Comparison of ENCODE assay signal across 10 cellular contexts in genomic region chr12:94488449-94488848, GRCh38. TPM values are rescaled to one million over a fixed set of nuclear protein-coding genes. Genes with fewer than 3 reads are reported as not detected.
DNase-seq lines count a peak whose midpoint lies in the region; ATAC-seq and TF ChIP-seq lines count a peak whose summit lies in the region.
"Had no signal": no experiment of that assay in that cellular context is flagged by ENCODE, and none has a peak within 500 bp of the region (broad histone marks: within the 10 kb centered on the region; RNA-seq: fewer than 3 reads in every experiment).

No MANE protein-coding gene starts in this region.

- H3K4me3 Mint-ChIP-seq in IgD-negative memory B cell: peak overlapping the region in 2 of 4 donors; percentile 4 to 30

- peaks cover 0 to 11% of the 10 kb centered on the region in 2 donors for H3K4me1 ChIP-seq in neuronal stem cell (ENCODE audit: control insufficient read depth in 2 of 2, insufficient read depth in 1 of 2, low read depth in 1 of 2, low read length in 2 of 2)
- no peaks in the 10 kb centered on the region for H3K4me1 ChIP-seq in A673 (ENCODE audit: insufficient read depth, low read length, poor library complexity, severe bottlenecking)
- H3K4me1 ChIP-seq: SJSA1 had no signal

- H3K4me1 Mint-ChIP-seq in IgD-negative memory B cell: peaks cover 13 to 16% (median 15%) of the 10 kb centered on the region in 3 donors

- ATAC-seq in HG02759 (IDR thresholded peaks at IDR 0.05; ENCODE audit: unreplicated experiment): peak; percentile 96

- H4K8ac ChIP-seq in neuronal stem cell (ENCODE audit: low read depth, low read length): no peak overlapping the region

- H3K4me2 ChIP-seq in neuronal stem cell (ENCODE audit: insufficient read depth, low read length, poor library complexity, severe bottlenecking): no peak overlapping the region

- BruUV-seq in A673 (replicated peaks; lab: Mats Ljungman, UMichigan): no TSS peak

- H3K27me3 Mint-ChIP-seq in IgD-negative memory B cell: no peaks in the 10 kb centered on the region

- intact Hi-C loops in A673 (cut with micrococcal nuclease; ENCODE audit: unreplicated experiment): no loop called here
- intact Hi-C loops in lower leg skin (cut with DNase I; ENCODE audit: low total_unique reads): no loop called here

- POLR2A ChIA-PET in A673 (lab: Charles Lee; ENCODE audit: low non-redundant PET): no interaction called here

- H2BK120ac ChIP-seq in neuronal stem cell (ENCODE audit: low read depth, low read length): no peak overlapping the region

- DNase-seq in GM19238 (ENCODE audit: insufficient read length, low spot score) (peak; percentile 31), neuronal stem cell (ENCODE audit: low spot score) (no peak), A673 (ENCODE audit: low spot score) (no peak), NCI-H1105 (lab: John Stamatoyannopoulos, UW) (no peak), lower leg skin (ENCODE audit: low spot score in 2 of 2) (no peak)
- no peak for DNase-seq in activated CD4-positive, alpha-beta T cell treated with anti-CD3 and anti-CD28 coated beads, Interleukin-2, amount 50 U/mL, for 1 hour
- DNase-seq: effector CD4-positive, alpha-beta T cell had no signal

- no peak overlapping the region for H4K91ac ChIP-seq in neuronal stem cell (ENCODE audit: low read depth, low read length, poor library complexity)

- H3K79me1 ChIP-seq in neuronal stem cell (ENCODE audit: low read depth, low read length): no peaks in the 10 kb centered on the region

- no peak overlapping the region for H3K23ac ChIP-seq in neuronal stem cell (ENCODE audit: low read depth, low read length, poor library complexity)

- no peak overlapping the region for H2AK5ac ChIP-seq in neuronal stem cell (ENCODE audit: low read depth, low read length)

- no peak overlapping the region for H3K9ac ChIP-seq in neuronal stem cell (ENCODE audit: low read depth, low read length, poor library complexity)

- H3K9me3 ChIP-seq in neuronal stem cell (replicated peaks in 1 of 2; ENCODE audit: control insufficient read depth in 2 of 2, insufficient read depth in 1 of 2, low read depth in 1 of 2, low read length in 2 of 2) (no peaks in the 10 kb centered on the region), A673 (ENCODE audit: low read depth, low read length, poor library complexity, severe bottlenecking) (no peaks in the 10 kb centered on the region)
- H3K9me3 ChIP-seq: SJSA1 had no signal

- WGBS in neuronal stem cell (ENCODE audit: extremely low coverage in 2 of 2, insufficient read length in 2 of 2, insufficient replicate concordance in 1 of 2), 2 donors: no CpG with 5 or more reads among the region's 2 CpGs
- WGBS in lower leg skin, 2 donors: 30 to 37% methylated on average over 2 of the region's 2 CpGs

- no peak overlapping the region for H2BK15ac ChIP-seq in neuronal stem cell (ENCODE audit: low read length)

- no peaks in the 10 kb centered on the region for H3K36me3 ChIP-seq in neuronal stem cell (replicated peaks in 1 of 2; ENCODE audit: control insufficient read depth in 2 of 2, insufficient read depth in 2 of 2, low read length in 2 of 2)
- no peaks in the 10 kb centered on the region for H3K36me3 ChIP-seq in A673 (ENCODE audit: insufficient read depth, low read length, poor library complexity, severe bottlenecking)
- H3K36me3 ChIP-seq: SJSA1 had no signal

- H2BK12ac ChIP-seq in neuronal stem cell (ENCODE audit: low read length): no peak overlapping the region

- no peak overlapping the region for H3K27ac ChIP-seq in neuronal stem cell (replicated peaks; ENCODE audit: low read length)
- H3K27ac ChIP-seq in A673 (ENCODE audit: low read depth, low read length, poor library complexity, severe bottlenecking): no peak overlapping the region
- H3K27ac ChIP-seq: SJSA1 had no signal

- no peak overlapping the region for H3K4ac ChIP-seq in neuronal stem cell (ENCODE audit: low read length)

- H3K4me3 ChIP-seq in neuronal stem cell (ENCODE audit: low read length in 2 of 2): no peak overlapping the region
- H3K4me3 ChIP-seq in A673 (ENCODE audit: low read depth, low read length, poor library complexity, severe bottlenecking): no peak overlapping the region
- no peak overlapping the region for H3K4me3 ChIP-seq in lower leg skin (ENCODE audit: low read depth, poor library complexity, severe bottlenecking)
- H3K4me3 ChIP-seq: SJSA1 had no signal

- no peak overlapping the region for H3K14ac ChIP-seq in neuronal stem cell (ENCODE audit: low read length)

- no peaks in the 10 kb centered on the region for H3K36me3 Mint-ChIP-seq in IgD-negative memory B cell

- no peak for TF ChIP-seq POLR2A in lower leg skin (IDR thresholded peaks at IDR 0.05)

- peak overlapping the region; percentile 3 to 29 (median 5) for H3K27ac Mint-ChIP-seq in IgD-negative memory B cell

- H3K18ac ChIP-seq in neuronal stem cell (ENCODE audit: low read length): no peak overlapping the region

- H2BK5ac ChIP-seq in neuronal stem cell (ENCODE audit: low read length): no peak overlapping the region

- CTCF ChIA-PET in A673 (lab: Charles Lee): no interaction called here

- TF ChIP-seq CTCF in A673 (conservative IDR thresholded peaks at IDR 0.05; ENCODE audit: low read depth, low read length) (no peak), lower leg skin (IDR thresholded peaks at IDR 0.05) (no peak)

- H3K27me3 ChIP-seq in neuronal stem cell (ENCODE audit: control insufficient read depth in 3 of 3, insufficient read depth in 3 of 3, low read depth in 1 of 3, low read length in 3 of 3): no peaks in the 10 kb centered on the region
- H3K27me3 ChIP-seq in A673 (replicated peaks; ENCODE audit: insufficient read depth, low read depth, low read length, poor library complexity): no peaks in the 10 kb centered on the region
- H3K27me3 ChIP-seq: SJSA1 had no signal

- no peaks in the 10 kb centered on the region for H3K9me3 Mint-ChIP-seq in IgD-negative memory B cell

- peak overlapping the region; percentile 6 for H2AFZ ChIP-seq in neuronal stem cell (ENCODE audit: low read length)

RNA-seq across cellular contexts. Expression of gene CEP83, which starts 28.8 kb away (rescaled TPM):
- polyA plus RNA-seq in IgD-negative memory B cell: 7.5 TPM
- polyA plus RNA-seq in neuronal stem cell (2013, experiment 1 of 2): 19.0 TPM
- 20.5 TPM for polyA plus RNA-seq in neuronal stem cell (2013, experiment 2 of 2)
- total RNA-seq in A673 (2021) (24.6 and 29.2 TPM in 2 replicates), lower leg skin (1 to 10 TPM; 2.8 to 7.9 (median 6.5) TPM)
